In the genomic region with DNA sequence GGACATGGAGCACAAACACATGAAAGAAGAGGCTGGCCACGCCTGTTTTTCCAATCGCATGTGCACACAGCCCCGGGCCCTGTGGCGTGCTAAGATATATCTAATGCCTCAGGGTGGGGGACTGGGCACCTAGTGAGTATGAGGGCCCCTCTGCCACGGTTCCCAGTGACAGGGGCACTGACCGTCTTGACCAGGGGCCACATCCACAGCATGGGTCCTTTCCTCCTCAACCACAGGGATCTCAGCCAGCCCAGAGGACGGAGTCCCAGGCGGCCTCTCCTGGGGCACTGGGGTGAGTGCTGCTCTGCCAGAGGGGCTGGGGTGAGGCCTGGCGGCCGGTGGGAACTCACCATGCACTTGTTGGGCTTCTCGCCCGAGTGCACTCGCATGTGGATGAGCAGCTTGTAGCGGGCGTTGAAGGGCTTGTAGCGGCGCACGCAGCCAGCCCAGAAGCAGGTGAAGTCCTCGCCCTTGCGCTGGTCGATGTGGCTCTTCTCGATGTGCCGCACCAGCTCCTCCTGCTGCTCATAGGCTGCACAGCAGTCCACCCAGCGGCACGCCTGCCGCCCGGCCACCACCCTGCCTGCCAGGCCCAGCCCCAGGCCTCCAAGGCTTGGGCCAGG, we compare ENCODE assay signal across 1 cellular context.
TF ChIP-seq lines count a peak whose summit lies in the region.

No MANE protein-coding gene starts in this region.

TF ChIP-seq in H1, 55 proteins besides CTCF, POLR2A, EP300 and RAD21 (continued from another document):
- peak; percentile 81 for TF ChIP-seq E2F6 (IDR thresholded peaks at IDR 0.05)
- no peak for TF ChIP-seq SRF (IDR thresholded peaks at IDR 0.05; ENCODE audit: low read depth, low read length)
- 0 out of 4 replicates have a peak, but pooled peaks of 1 of the 2 experiments have one; percentile 33 for TF ChIP-seq SIN3A (conservative IDR thresholded peaks at IDR 0.05 in 1 of 2, IDR thresholded peaks at IDR 0.05 in 1 of 2; ENCODE audit: low read depth in 1 of 2, low read length in 2 of 2)
- no peak for TF ChIP-seq KDM5A (IDR thresholded peaks at IDR 0.05; ENCODE audit: low read length)
- TF ChIP-seq RFX5 (IDR thresholded peaks at IDR 0.05; ENCODE audit: borderline replicate concordance, low read depth, low read length) = no peak
- TF ChIP-seq BCL11A (IDR thresholded peaks at IDR 0.05; ENCODE audit: low read depth in 2 of 2, low read length in 2 of 2) = no peak
- TF ChIP-seq CREB1 (IDR thresholded peaks at IDR 0.05) = 0 out of 2 replicates have a peak, but pooled peaks have one; percentile 10
- TF ChIP-seq JUN (IDR thresholded peaks at IDR 0.05; ENCODE audit: low read depth, low read length) = no peak; the same call in 1 of the 2 replicates
- peak; percentile 56 for TF ChIP-seq ASH2L (IDR thresholded peaks at IDR 0.05; ENCODE audit: low read length)
- no peak for TF ChIP-seq SP1 (IDR thresholded peaks at IDR 0.05; ENCODE audit: low read depth, low read length)
- no peak for TF ChIP-seq RBBP5 (IDR thresholded peaks at IDR 0.05; ENCODE audit: borderline replicate concordance, low read depth, low read length)
- no peak for TF ChIP-seq CTBP2 (IDR thresholded peaks at IDR 0.05; ENCODE audit: borderline replicate concordance, insufficient read depth, insufficient read length, low read length)
- peak; percentile 18; the same call in 1 of the 2 replicates for TF ChIP-seq GABPA (IDR thresholded peaks at IDR 0.05; ENCODE audit: borderline replicate concordance, insufficient read depth, low read length)
- no peak for TF ChIP-seq FOSL1 (IDR thresholded peaks at IDR 0.05; ENCODE audit: insufficient read depth, low read depth, low read length)
- TF ChIP-seq KDM1A (IDR thresholded peaks at IDR 0.05; ENCODE audit: borderline replicate concordance, low read length) = peak; percentile 10; the same call in 1 of the 2 replicates
- TF ChIP-seq NRF1 (IDR thresholded peaks at IDR 0.05; ENCODE audit: low read depth, low read length) = no peak
- 0 out of 2 replicates have a peak, but pooled peaks have one; percentile 19 for TF ChIP-seq JUND (IDR thresholded peaks at IDR 0.05; ENCODE audit: low read length)
- TF ChIP-seq CHD1 (IDR thresholded peaks at IDR 0.05; ENCODE audit: low read depth, low read length) = no peak
- no peak for TF ChIP-seq ATF3 (IDR thresholded peaks at IDR 0.05; ENCODE audit: insufficient read depth, low read depth, low read length)
- TF ChIP-seq RNF2 (IDR thresholded peaks at IDR 0.05; ENCODE audit: borderline replicate concordance, low read depth, low read length, missing control alignments, poor library complexity, severe bottlenecking) = no peak
- TF ChIP-seq MAFK (IDR thresholded peaks at IDR 0.05; ENCODE audit: low read depth, low read length) = no peak
- TF ChIP-seq EZH2 (IDR thresholded peaks at IDR 0.05; ENCODE audit: low read depth, low read length, severe bottlenecking) = no peak
- no peak for TF ChIP-seq SP4 (IDR thresholded peaks at IDR 0.05; ENCODE audit: low read length)
- TF ChIP-seq TBP (IDR thresholded peaks at IDR 0.05; ENCODE audit: low read depth, low read length) = peak; percentile 43; the same call in 1 of the 2 replicates
- TF ChIP-seq CHD2 (IDR thresholded peaks at IDR 0.05; ENCODE audit: low read length) = peak; percentile 54; the same call in 1 of the 2 replicates
- no peak for TF ChIP-seq BRCA1 (IDR thresholded peaks at IDR 0.05; ENCODE audit: low read depth, low read length)
- no peak for TF ChIP-seq SP2 (IDR thresholded peaks at IDR 0.05; ENCODE audit: low read length)
